Comparison of ENCODE assay signal across 32 cellular contexts in the genomic region with DNA sequence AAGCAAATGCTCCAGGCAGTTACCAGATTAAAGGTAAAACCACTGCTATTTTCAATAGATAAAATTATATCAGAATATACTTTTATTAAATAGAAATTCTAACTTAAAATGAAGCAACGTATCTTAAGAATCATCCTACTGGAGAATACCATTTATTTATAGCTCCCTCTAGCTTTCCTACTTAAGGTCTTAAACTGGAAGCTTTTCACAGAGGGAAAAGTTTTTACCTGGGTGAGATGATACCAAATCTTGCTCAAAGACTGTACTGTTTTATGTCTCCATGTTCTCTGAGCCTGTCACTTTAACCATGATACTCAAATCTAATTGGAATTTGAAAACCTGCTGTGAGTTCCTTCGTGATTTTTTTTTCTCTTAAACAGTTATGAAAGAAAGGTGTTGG.
DNase-seq lines count a peak whose midpoint lies in the region; ATAC-seq, FAIRE-seq and TF ChIP-seq lines count a peak whose summit lies in the region.
"Had no signal": no experiment of that assay in that cellular context is flagged by ENCODE, and none has a peak within 500 bp of the region (broad histone marks: within the 10 kb centered on the region; RNA-seq: fewer than 3 reads in every experiment).

No MANE protein-coding gene starts in this region.

- TF ChIP-seq CTCF in A549 (IDR thresholded peaks at IDR 0.05) (no peak), IMR-90 (conservative IDR thresholded peaks at IDR 0.05; ENCODE audit: low read depth, low read length) (no peak), mammary epithelial cell (conservative IDR thresholded peaks at IDR 0.05 in 1 of 2, IDR thresholded peaks at IDR 0.05 in 1 of 2; ENCODE audit: extremely low read depth in 1 of 2, insufficient read depth in 1 of 2, low read depth in 1 of 2, low read length in 2 of 2) (no peak)

- H3K9me3 ChIP-seq in A549: no peaks in the 10 kb centered on the region
- H3K9me3 ChIP-seq in IMR-90 (ENCODE audit: control insufficient read depth, insufficient read depth, low read length): no peaks in the 10 kb centered on the region
- H3K9me3 ChIP-seq in mammary epithelial cell (replicated peaks; ENCODE audit: insufficient read depth, low read length): no peaks in the 10 kb centered on the region
- H3K9me3 ChIP-seq: ascending aorta, left lung, MG63, neutrophil, prostate gland, stomach, tibial artery had no signal

- FAIRE-seq in A549 (lab: Jason Lieb, UNC): no peak

- no peaks in the 10 kb centered on the region for H3K79me1 ChIP-seq in IMR-90 (ENCODE audit: low read depth in 1 of 2, low read length in 2 of 2)

- H2BK120ac ChIP-seq in IMR-90 (ENCODE audit: low read depth, low read length): peak overlapping the region; percentile 67; the same call in 1 of the 2 replicates

- H3K4me3 ChIP-seq in A549: no peak overlapping the region
- H3K4me3 ChIP-seq in IMR-90 (ENCODE audit: insufficient read depth, low read depth, low read length): no peak overlapping the region
- no peak overlapping the region for H3K4me3 ChIP-seq in mammary epithelial cell (replicated peaks in 1 of 3; ENCODE audit: insufficient read depth in 1 of 3, low read depth in 2 of 3, low read length in 3 of 3)
- H3K4me3 ChIP-seq: ascending aorta, hepatocyte, left lung, MG63, prostate gland, stomach, tibial artery had no signal

- peak overlapping the region; percentile 87; the same call in 1 of the 2 replicates for H4K5ac ChIP-seq in IMR-90 (ENCODE audit: low read depth, low read length)

- POLR2A ChIA-PET in A549 (lab: Yijun Ruan, JAX): no interaction called here
- POLR2A ChIA-PET in IMR-90 (lab: Charles Lee; ENCODE audit: unreplicated experiment): no interaction called here
- POLR2A ChIA-PET in activated CD4-positive, alpha-beta memory T cell treated with anti-CD3 and anti-CD28 coated beads, Interleukin-2, amount 10 ng/mL, durations not matched to agents 7 days and 5 days (lab: Charles Lee): no interaction called here

- H3K4ac ChIP-seq in IMR-90 (ENCODE audit: low read depth, low read length): peak overlapping the region; percentile 27; the same call in 1 of the 2 replicates

- no peaks in the 10 kb centered on the region for H3K79me2 ChIP-seq in mammary epithelial cell (ENCODE audit: insufficient read depth, low read length)
- H3K79me2 ChIP-seq: hepatocyte had no signal

- BruUV-seq in IMR-90 (replicated peaks; lab: Mats Ljungman, UMichigan) (no TSS peak), mammary epithelial cell (replicated peaks; lab: Mats Ljungman, UMichigan) (no TSS peak)

- ATAC-seq in A549: no peak
- peak; percentile 7; the same call in 1 of the 2 replicates for ATAC-seq in IMR-90 (ENCODE audit: low read depth)
- ATAC-seq: activated CD4-positive, CD25-positive, alpha-beta regulatory T cell treated with anti-CD3 and anti-CD28 coated beads, Interleukin-2, amount 50 U/mL, for 24 hours; T-helper 17 cell had no signal

- H3K27ac ChIP-seq in A549: peak overlapping the region; percentile 48 to 65; a peak in 4 of 6 replicates
- no peak overlapping the region for H3K27ac ChIP-seq in IMR-90 (ENCODE audit: insufficient read depth, low read length)
- H3K27ac ChIP-seq in mammary epithelial cell (ENCODE audit: insufficient read depth, low read depth, low read length): peak overlapping the region; percentile 16
- H3K27ac ChIP-seq: ascending aorta, left lung, neutrophil, prostate gland, stomach, tibial artery had no signal

- no peak overlapping the region for H2AK9ac ChIP-seq in IMR-90 (replicated peaks; ENCODE audit: low read depth, low read length, poor library complexity)

- H2BK15ac ChIP-seq in IMR-90 (ENCODE audit: low read depth, low read length): peak overlapping the region; percentile 33; the same call in 1 of the 3 replicates

- intact Hi-C loops in IMR-90 (cut with micrococcal nuclease): loop anchor here (2.0 kb wide), 2 partner anchors 16 to 30 kb away; no protein-coding TSS in a partner anchor
- intact Hi-C loops in mammary epithelial cell (cut with micrococcal nuclease): loop anchor here (10.0 kb wide), 1 partner anchor 86 kb away; no protein-coding TSS in a partner anchor

- no peak overlapping the region for H3K4me3 Mint-ChIP-seq in activated CD4-positive, alpha-beta memory T cell treated with anti-CD3 and anti-CD28 coated beads, Interleukin-2, amount 10 ng/mL, durations not matched to agents 7 days and 5 days
- H3K4me3 Mint-ChIP-seq: activated naive CD8-positive, alpha-beta T cell treated with anti-CD3 and anti-CD28 coated beads for 36 hours; B cell; CD8-positive, alpha-beta memory T cell; mesothelial cell of epicardium; naive B cell; T-helper 17 cell had no signal

- H2BK20ac ChIP-seq in IMR-90 (ENCODE audit: low read depth, low read length): peak overlapping the region; percentile 70

- no peaks in the 10 kb centered on the region for H3K9me1 ChIP-seq in IMR-90 (ENCODE audit: insufficient read depth, low read length)

- no peaks in the 10 kb centered on the region for H3K27me3 Mint-ChIP-seq in activated CD4-positive, alpha-beta memory T cell treated with anti-CD3 and anti-CD28 coated beads, Interleukin-2, amount 10 ng/mL, durations not matched to agents 7 days and 5 days
- H3K27me3 Mint-ChIP-seq: activated naive CD8-positive, alpha-beta T cell treated with anti-CD3 and anti-CD28 coated beads for 36 hours; B cell; CD8-positive, alpha-beta memory T cell; naive B cell; T-helper 17 cell had no signal

- no peaks in the 10 kb centered on the region for H3K4me1 Mint-ChIP-seq in activated CD4-positive, alpha-beta memory T cell treated with anti-CD3 and anti-CD28 coated beads, Interleukin-2, amount 10 ng/mL, durations not matched to agents 7 days and 5 days
- H3K4me1 Mint-ChIP-seq: activated naive CD8-positive, alpha-beta T cell treated with anti-CD3 and anti-CD28 coated beads for 36 hours; B cell; CD8-positive, alpha-beta memory T cell; naive B cell; T-helper 17 cell had no signal

- no peak overlapping the region for H3K9ac ChIP-seq in IMR-90 (ENCODE audit: low read depth, low read length)
- H3K9ac ChIP-seq in mammary epithelial cell (ENCODE audit: insufficient read depth, low read length): no peak overlapping the region

- dilution Hi-C loops in IMR-90 (cut with HindIII; ENCODE audit: low sequenced_read_pairs, unreplicated experiment): no loop called here
- dilution Hi-C loops in mammary epithelial cell (cut with HindIII; ENCODE audit: low sequenced_read_pairs): no loop called here

- no peak for DNase-seq in A549 (ENCODE audit: low read depth in 1 of 2, low spot score in 1 of 2)
- peak; percentile 14 for DNase-seq in IMR-90
- DNase-seq in mammary epithelial cell: no peak
- peak; percentile 14 for DNase-seq in iris pigment epithelial cell (ENCODE audit: low read depth)
- DNase-seq in activated CD4-positive, alpha-beta memory T cell treated with anti-CD3 and anti-CD28 coated beads, Interleukin-2, amount 10 ng/mL, durations not matched to agents 7 days and 5 days: no peak
- DNase-seq in activated effector memory CD4-positive, alpha-beta T cell treated with anti-CD3 and anti-CD28 coated beads, Interleukin-2, amount 50 U/mL, for 16 hours: no peak
- no peak for DNase-seq in DMS53 (lab: John Stamatoyannopoulos, UW)
- no peak for DNase-seq in ecto neural progenitor cell (ENCODE audit: low spot score)
- DNase-seq: 8988T; activated CD4-positive, alpha-beta T cell treated with anti-CD3 and anti-CD28 coated beads, Interleukin-2, amount 50 U/mL, for 48 hours; activated naive CD8-positive, alpha-beta T cell treated with anti-CD3 and anti-CD28 coated beads for 36 hours; CD8-positive, alpha-beta memory T cell; effector CD4-positive, alpha-beta T cell; foreskin melanocyte; KBM-7; left lung; naive B cell; NCI-H1105 treated with DMSO at 0.1 percent for 48 hours; NCI-H2029; NCI-H2227 treated with DMSO at 0.1 percent for 48 hours; stimulated activated CD8-positive, alpha-beta memory T cell treated with anti-CD3 and anti-CD28 coated beads, Interleukin-4, amount 100 ng/mL, for 48 hours; stomach; T-helper 17 cell; tibial artery had no signal

- TF ChIP-seq POLR2A in A549 (IDR thresholded peaks at IDR 0.05; ENCODE audit: low read length) (no peak), IMR-90 (IDR thresholded peaks at IDR 0.05; ENCODE audit: low read depth, low read length) (no peak)

- H3K9me3 Mint-ChIP-seq in activated CD4-positive, alpha-beta memory T cell treated with anti-CD3 and anti-CD28 coated beads, Interleukin-2, amount 10 ng/mL, durations not matched to agents 7 days and 5 days: no peaks in the 10 kb centered on the region

- peak overlapping the region; percentile 92; the same call in 1 of the 2 replicates for H3K18ac ChIP-seq in IMR-90 (ENCODE audit: low read depth, low read length)

- CTCF ChIA-PET in A549 (lab: Yijun Ruan, JAX): no interaction called here
- CTCF ChIA-PET in IMR-90 (lab: Yijun Ruan, JAX): interaction anchor here (0.7 kb wide), 1 partner anchor 9 kb away, joined by 4 read pairs; no protein-coding TSS in a partner anchor
- CTCF ChIA-PET in mammary epithelial cell (lab: Charles Lee; ENCODE audit: low non-redundant PET): no interaction called here
- CTCF ChIA-PET in activated CD4-positive, alpha-beta memory T cell treated with anti-CD3 and anti-CD28 coated beads, Interleukin-2, amount 10 ng/mL, durations not matched to agents 7 days and 5 days (lab: Charles Lee): no interaction called here

- peak overlapping the region; percentile 50 to 71; a peak in 2 of 4 replicates for H4K8ac ChIP-seq in IMR-90 (ENCODE audit: low read depth in 2 of 2, low read length in 2 of 2)

- H2AK5ac ChIP-seq in IMR-90 (ENCODE audit: low read depth, low read length): no peak overlapping the region

- H3K36me3 ChIP-seq in IMR-90 (ENCODE audit: control insufficient read depth, insufficient read depth, low read length): no peaks in the 10 kb centered on the region
- H3K36me3 ChIP-seq in mammary epithelial cell (ENCODE audit: insufficient read depth, low read length): no peaks in the 10 kb centered on the region
- H3K36me3 ChIP-seq: ascending aorta, left lung, MG63, neutrophil, prostate gland, stomach, tibial artery had no signal

- H3K23ac ChIP-seq in IMR-90 (ENCODE audit: low read depth, low read length): no peak overlapping the region

- no peak overlapping the region for H3K27ac Mint-ChIP-seq in activated CD4-positive, alpha-beta memory T cell treated with anti-CD3 and anti-CD28 coated beads, Interleukin-2, amount 10 ng/mL, durations not matched to agents 7 days and 5 days
- H3K27ac Mint-ChIP-seq: activated naive CD8-positive, alpha-beta T cell treated with anti-CD3 and anti-CD28 coated beads for 36 hours; B cell; naive B cell; T-helper 17 cell had no signal

- peak overlapping the region; percentile 65 for H3K4me2 ChIP-seq in A549
- peak overlapping the region; percentile 13; the same call in 1 of the 2 replicates for H3K4me2 ChIP-seq in IMR-90 (ENCODE audit: low read depth, low read length)
- peak overlapping the region; percentile 11 for H3K4me2 ChIP-seq in mammary epithelial cell (ENCODE audit: insufficient read depth, low read depth, low read length)
- H3K4me2 ChIP-seq: hepatocyte had no signal

- H3K56ac ChIP-seq in IMR-90 (ENCODE audit: extremely low read depth, insufficient read depth, low read length): peak overlapping the region; percentile 53; the same call in 1 of the 2 replicates

- no peaks in the 10 kb centered on the region for H3K36me3 Mint-ChIP-seq in activated CD4-positive, alpha-beta memory T cell treated with anti-CD3 and anti-CD28 coated beads, Interleukin-2, amount 10 ng/mL, durations not matched to agents 7 days and 5 days (ENCODE audit: low read depth)
- H3K36me3 Mint-ChIP-seq: activated naive CD8-positive, alpha-beta T cell treated with anti-CD3 and anti-CD28 coated beads for 36 hours; CD8-positive, alpha-beta memory T cell; mesothelial cell of epicardium; naive B cell had no signal

- H3K27me3 ChIP-seq in IMR-90 (ENCODE audit: control insufficient read depth, insufficient read depth, low read length) (no peaks in the 10 kb centered on the region), mammary epithelial cell (ENCODE audit: insufficient read depth, low read length) (no peaks in the 10 kb centered on the region)
- H3K27me3 ChIP-seq: ascending aorta, hepatocyte, left lung, MG63, neutrophil, stomach, tibial artery had no signal

- H4K20me1 ChIP-seq in IMR-90 (ENCODE audit: insufficient read depth, low read length): no peaks in the 10 kb centered on the region
- H4K20me1 ChIP-seq in mammary epithelial cell (ENCODE audit: insufficient read depth, low read length): no peaks in the 10 kb centered on the region

- H3K4me1 ChIP-seq in A549 (peaks cover 21% of the 10 kb centered on the region), IMR-90 (ENCODE audit: control insufficient read depth, insufficient read depth, low read length) (peaks cover 5% of the 10 kb centered on the region; the same call in 1 of the 2 replicates), mammary epithelial cell (ENCODE audit: insufficient read depth, low read length) (peaks cover 22% of the 10 kb centered on the region)
- H3K4me1 ChIP-seq: ascending aorta, left lung, prostate gland, stomach, tibial artery had no signal

- peak overlapping the region; percentile 43; the same call in 1 of the 2 replicates for H4K91ac ChIP-seq in IMR-90 (ENCODE audit: insufficient read depth, low read depth, low read length)

- no peak overlapping the region for H3K14ac ChIP-seq in IMR-90 (replicated peaks; ENCODE audit: low read depth, low read length)

- H2AFZ ChIP-seq in IMR-90 (replicated peaks; ENCODE audit: low read length, poor library complexity) (no peak overlapping the region), mammary epithelial cell (ENCODE audit: low read depth, low read length) (no peak overlapping the region)
- H2AFZ ChIP-seq: hepatocyte had no signal

- WGBS in A549 (ENCODE audit: missing lambda C conversion rate): 3% methylated on average over 2 of the region's 2 CpGs
- WGBS in IMR-90 (ENCODE audit: extremely low coverage in 2 of 2, insufficient read length in 1 of 2), 2 experiments: no CpG with 5 or more reads among the region's 2 CpGs
- WGBS in mammary epithelial cell (ENCODE audit: low coverage, missing lambda C conversion rate): 30% methylated on average over 2 of the region's 2 CpGs

- in situ Hi-C loops in IMR-90 (cut with MboI; ENCODE audit: low sequenced_read_pairs) (no loop called here), mammary epithelial cell (cut with MboI; ENCODE audit: low sequenced_read_pairs in 2 of 2) (no loop called here)

- TF ChIP-seq EP300 in A549 (IDR thresholded peaks at IDR 0.05): no peak

- TF ChIP-seq RAD21 in A549 (conservative IDR thresholded peaks at IDR 0.05 in 1 of 2, IDR thresholded peaks at IDR 0.05 in 1 of 2) (no peak), IMR-90 (IDR thresholded peaks at IDR 0.05; ENCODE audit: low read length) (no peak)

- peak overlapping the region; percentile 75 for H2BK5ac ChIP-seq in IMR-90 (ENCODE audit: low read depth, low read length, poor library complexity, severe bottlenecking)

Comparison
In these comparisons a context has a peak if more than half of its experiments do, and no peak if none do; other contexts are left out.
1. DNase-seq: peak in IMR-90 (single experiment) and iris pigment epithelial cell (single experiment); none in A549 (0 of 2), mammary epithelial cell (single experiment), activated CD4-positive, alpha-beta memory T cell treated with anti-CD3 and anti-CD28 coated beads, Interleukin-2, amount 10 ng/mL, durations not matched to agents 7 days and 5 days (single experiment), activated effector memory CD4-positive, alpha-beta T cell treated with anti-CD3 and anti-CD28 coated beads, Interleukin-2, amount 50 U/mL, for 16 hours (single experiment), DMS53 (single experiment) and ecto neural progenitor cell (single experiment).
2. H3K4me2 ChIP-seq: peak in every context shown above with its lines; median percentile 65 in A549; 13 in IMR-90; 11 in mammary epithelial cell.